1 cellular context compared by ENCODE assay signal in genomic region chr1:52678961-52679897, GRCh38.
TF ChIP-seq lines count a peak whose summit lies in the region.

No MANE protein-coding gene starts in this region.

TF ChIP-seq in GM23338, 12 proteins besides CTCF, POLR2A, EP300 and RAD21:
- TF ChIP-seq STAT1 (IDR thresholded peaks at IDR 0.05; ENCODE audit: unreplicated experiment) (no peak), NANOG (IDR thresholded peaks at IDR 0.05; ENCODE audit: borderline replicate concordance) (no peak), ZNF114 (CRISPR knock-in tag; IDR thresholded peaks at IDR 0.05) (no peak), ZNF331 (CRISPR knock-in tag; IDR thresholded peaks at IDR 0.05; ENCODE audit: low read depth) (no peak)
- TF ChIP-seq, protein P1, sequence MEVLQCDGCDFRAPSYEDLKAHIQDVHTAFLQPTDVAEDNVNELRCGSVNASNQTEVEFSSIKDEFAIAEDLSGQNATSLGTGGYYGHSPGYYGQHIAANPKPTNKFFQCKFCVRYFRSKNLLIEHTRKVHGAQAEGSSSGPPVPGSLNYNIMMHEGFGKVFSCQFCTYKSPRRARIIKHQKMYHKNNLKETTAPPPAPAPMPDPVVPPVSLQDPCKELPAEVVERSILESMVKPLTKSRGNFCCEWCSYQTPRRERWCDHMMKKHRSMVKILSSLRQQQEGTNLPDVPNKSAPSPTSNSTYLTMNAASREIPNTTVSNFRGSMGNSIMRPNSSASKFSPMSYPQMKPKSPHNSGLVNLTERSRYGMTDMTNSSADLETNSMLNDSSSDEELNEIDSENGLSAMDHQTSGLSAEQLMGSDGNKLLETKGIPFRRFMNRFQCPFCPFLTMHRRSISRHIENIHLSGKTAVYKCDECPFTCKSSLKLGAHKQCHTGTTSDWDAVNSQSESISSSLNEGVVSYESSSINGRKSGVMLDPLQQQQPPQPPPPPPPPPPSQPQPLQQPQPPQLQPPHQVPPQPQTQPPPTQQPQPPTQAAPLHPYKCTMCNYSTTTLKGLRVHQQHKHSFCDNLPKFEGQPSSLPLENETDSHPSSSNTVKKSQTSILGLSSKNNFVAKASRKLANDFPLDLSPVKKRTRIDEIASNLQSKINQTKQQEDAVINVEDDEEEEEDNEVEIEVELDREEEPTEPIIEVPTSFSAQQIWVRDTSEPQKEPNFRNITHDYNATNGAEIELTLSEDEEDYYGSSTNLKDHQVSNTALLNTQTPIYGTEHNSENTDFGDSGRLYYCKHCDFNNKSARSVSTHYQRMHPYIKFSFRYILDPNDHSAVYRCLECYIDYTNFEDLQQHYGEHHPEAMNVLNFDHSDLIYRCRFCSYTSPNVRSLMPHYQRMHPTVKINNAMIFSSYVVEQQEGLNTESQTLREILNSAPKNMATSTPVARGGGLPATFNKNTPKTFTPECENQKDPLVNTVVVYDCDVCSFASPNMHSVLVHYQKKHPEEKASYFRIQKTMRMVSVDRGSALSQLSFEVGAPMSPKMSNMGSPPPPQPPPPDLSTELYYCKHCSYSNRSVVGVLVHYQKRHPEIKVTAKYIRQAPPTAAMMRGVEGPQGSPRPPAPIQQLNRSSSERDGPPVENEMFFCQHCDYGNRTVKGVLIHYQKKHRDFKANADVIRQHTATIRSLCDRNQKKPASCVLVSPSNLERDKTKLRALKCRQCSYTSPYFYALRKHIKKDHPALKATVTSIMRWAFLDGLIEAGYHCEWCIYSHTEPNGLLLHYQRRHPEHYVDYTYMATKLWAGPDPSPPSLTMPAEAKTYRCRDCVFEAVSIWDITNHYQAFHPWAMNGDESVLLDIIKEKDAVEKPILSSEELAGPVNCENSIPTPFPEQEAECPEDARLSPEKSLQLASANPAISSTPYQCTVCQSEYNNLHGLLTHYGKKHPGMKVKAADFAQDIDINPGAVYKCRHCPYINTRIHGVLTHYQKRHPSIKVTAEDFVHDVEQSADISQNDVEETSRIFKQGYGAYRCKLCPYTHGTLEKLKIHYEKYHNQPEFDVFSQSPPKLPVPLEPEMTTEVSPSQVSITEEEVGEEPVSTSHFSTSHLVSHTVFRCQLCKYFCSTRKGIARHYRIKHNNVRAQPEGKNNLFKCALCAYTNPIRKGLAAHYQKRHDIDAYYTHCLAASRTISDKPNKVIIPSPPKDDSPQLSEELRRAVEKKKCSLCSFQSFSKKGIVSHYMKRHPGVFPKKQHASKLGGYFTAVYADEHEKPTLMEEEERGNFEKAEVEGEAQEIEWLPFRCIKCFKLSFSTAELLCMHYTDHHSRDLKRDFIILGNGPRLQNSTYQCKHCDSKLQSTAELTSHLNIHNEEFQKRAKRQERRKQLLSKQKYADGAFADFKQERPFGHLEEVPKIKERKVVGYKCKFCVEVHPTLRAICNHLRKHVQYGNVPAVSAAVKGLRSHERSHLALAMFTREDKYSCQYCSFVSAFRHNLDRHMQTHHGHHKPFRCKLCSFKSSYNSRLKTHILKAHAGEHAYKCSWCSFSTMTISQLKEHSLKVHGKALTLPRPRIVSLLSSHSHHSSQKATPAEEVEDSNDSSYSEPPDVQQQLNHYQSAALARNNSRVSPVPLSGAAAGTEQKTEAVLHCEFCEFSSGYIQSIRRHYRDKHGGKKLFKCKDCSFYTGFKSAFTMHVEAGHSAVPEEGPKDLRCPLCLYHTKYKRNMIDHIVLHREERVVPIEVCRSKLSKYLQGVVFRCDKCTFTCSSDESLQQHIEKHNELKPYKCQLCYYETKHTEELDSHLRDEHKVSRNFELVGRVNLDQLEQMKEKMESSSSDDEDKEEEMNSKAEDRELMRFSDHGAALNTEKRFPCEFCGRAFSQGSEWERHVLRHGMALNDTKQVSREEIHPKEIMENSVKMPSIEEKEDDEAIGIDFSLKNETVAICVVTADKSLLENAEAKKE (CRISPR knock-in tag; IDR thresholded peaks at IDR 0.05) = no peak
